Comparison of ENCODE assay signal across 8 cellular contexts in the genomic region with DNA sequence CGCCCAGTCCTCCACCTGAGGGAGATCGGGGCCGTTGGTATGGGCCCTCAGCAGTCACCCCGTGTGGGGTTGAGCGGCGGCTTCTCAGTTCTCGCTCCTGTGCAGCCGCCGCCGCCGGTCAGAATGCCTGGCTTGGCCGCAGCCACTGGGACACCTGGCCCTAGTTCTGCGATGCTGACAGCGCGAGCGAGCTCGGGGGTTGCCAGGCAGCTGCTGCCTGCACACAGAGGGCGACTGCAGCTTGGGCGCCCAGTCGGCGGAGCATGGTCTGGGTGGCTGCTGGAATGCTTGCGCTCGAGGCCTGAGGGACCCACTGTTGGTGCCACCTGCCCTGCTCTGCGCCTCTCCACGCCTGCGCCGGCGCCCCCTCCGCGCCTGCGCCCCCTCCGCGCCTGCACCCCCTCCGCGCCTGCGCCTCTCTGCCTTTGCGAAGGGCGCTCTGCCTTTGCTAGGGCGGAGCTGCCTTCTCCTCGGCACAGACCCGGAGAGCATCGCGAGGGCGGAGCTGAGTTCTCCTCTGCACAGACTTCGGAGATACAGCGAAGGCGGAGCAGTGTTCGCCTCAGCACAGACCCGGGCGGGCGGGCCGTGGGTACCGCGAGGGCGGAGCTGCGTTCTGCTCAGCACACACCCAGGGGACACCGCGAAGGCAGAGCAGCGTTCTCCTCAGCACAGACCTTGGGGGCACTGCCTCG.
DNase-seq lines count a peak whose midpoint lies in the region; ATAC-seq, FAIRE-seq and TF ChIP-seq lines count a peak whose summit lies in the region.
"Not testable (repeated sequence)": the region's sequence is repeated elsewhere in the genome, so short reads cannot be mapped to it uniquely, and the experiment has no call there.

No MANE protein-coding gene starts in this region.

- intact Hi-C loops in psoas muscle (cut with DNase I): not testable (repeated sequence)

- H3K9me2 ChIP-seq in GM23248 (ENCODE audit: insufficient read depth): not testable (repeated sequence)

- ATAC-seq in psoas muscle: peak; percentile 87 to 96 (median 92)

- not testable (repeated sequence) for H3K9ac ChIP-seq in GM23248

- H3K36me3 ChIP-seq in GM23248 (ENCODE audit: low read depth); bronchial epithelial cell (ENCODE audit: control insufficient read depth, insufficient read depth, low read length); psoas muscle (ENCODE audit: insufficient read depth in 1 of 2, low read depth in 1 of 2): not testable (repeated sequence)

- not testable (repeated sequence) for H3K9me3 ChIP-seq in GM23248 (ENCODE audit: low read depth); psoas muscle

- H3K27me3 ChIP-seq in GM23248 (replicated peaks; ENCODE audit: insufficient read depth): peaks cover 20% of the 10 kb centered on the region
- not testable (repeated sequence) for H3K27me3 ChIP-seq in bronchial epithelial cell (ENCODE audit: control insufficient read depth, insufficient read depth, low read length)
- peaks cover 0 to 21% (median 3%) of the 10 kb centered on the region in 3 donors for H3K27me3 ChIP-seq in psoas muscle (ENCODE audit: insufficient read depth in 3 of 3, low read length in 2 of 3)

- DNase-seq in GM10266 (ENCODE audit: extremely low spot score) (peak; percentile 86), GM23248 (peak; percentile 78), HT1080 (ENCODE audit: low read depth) (peak; percentile 94), bronchial epithelial cell (ENCODE audit: low read depth) (peak; percentile 80), psoas muscle (peak; percentile 80 to 91)
- DNase-seq in activated CD4-positive, alpha-beta T cell treated with anti-CD3 and anti-CD28 coated beads for 48 hours: peak; percentile 97
- not testable (repeated sequence) for DNase-seq in substantia nigra (lab: John Stamatoyannopoulos, UW)

- H3F3A ChIP-seq in GM23248 (ENCODE audit: insufficient read depth): not testable (repeated sequence)

- H3K4me1 ChIP-seq in GM23248 (ENCODE audit: insufficient read depth); psoas muscle: not testable (repeated sequence)

- H3K27ac ChIP-seq in GM23248, psoas muscle: not testable (repeated sequence)
- peak overlapping the region; percentile 74 for H3K27ac ChIP-seq in substantia nigra (ENCODE audit: low read depth, low read length, poor library complexity, severe bottlenecking)

- FAIRE-seq in bronchial epithelial cell (lab: Jason Lieb, UNC): not testable (repeated sequence)

- H2AFZ ChIP-seq in GM23248: peak overlapping the region; percentile 76

- in situ Hi-C loops in GM23248 (cut with MboI): not testable (repeated sequence)

- WGBS in GM23248 (ENCODE audit: low coverage in 1 of 2, low lambda C conversion rate in 2 of 2, missing lambda C conversion rate in 2 of 2), 2 experiments: 2 to 3% methylated on average over 44 to 54 of the region's 60 CpGs
- 1% methylated on average over 51 to 57 of the region's 60 CpGs for WGBS in psoas muscle, 3 donors

- not testable (repeated sequence) for TF ChIP-seq CTCF in GM10266 (IDR thresholded peaks at IDR 0.05; ENCODE audit: control insufficient read depth, insufficient read depth, low read depth, missing control alignments); bronchial epithelial cell (IDR thresholded peaks at IDR 0.05; ENCODE audit: insufficient read depth, low read length, severe bottlenecking); psoas muscle (IDR thresholded peaks at IDR 0.05)

- not testable (repeated sequence) for H4K20me1 ChIP-seq in GM23248 (ENCODE audit: insufficient read depth)

- H3K4me2 ChIP-seq in GM23248 (ENCODE audit: unreplicated experiment): peak overlapping the region; percentile 75

- H3K4me3 ChIP-seq in GM23248 (peak overlapping the region; percentile 63), bronchial epithelial cell (ENCODE audit: low read depth, low read length) (peak overlapping the region; percentile 50), iPS-11a (ENCODE audit: low read depth, low read length) (peak overlapping the region; percentile 33), psoas muscle (peak overlapping the region; percentile 57)

- not testable (repeated sequence) for H3K79me2 ChIP-seq in GM23248 (ENCODE audit: insufficient read depth)
